In the genomic region with DNA sequence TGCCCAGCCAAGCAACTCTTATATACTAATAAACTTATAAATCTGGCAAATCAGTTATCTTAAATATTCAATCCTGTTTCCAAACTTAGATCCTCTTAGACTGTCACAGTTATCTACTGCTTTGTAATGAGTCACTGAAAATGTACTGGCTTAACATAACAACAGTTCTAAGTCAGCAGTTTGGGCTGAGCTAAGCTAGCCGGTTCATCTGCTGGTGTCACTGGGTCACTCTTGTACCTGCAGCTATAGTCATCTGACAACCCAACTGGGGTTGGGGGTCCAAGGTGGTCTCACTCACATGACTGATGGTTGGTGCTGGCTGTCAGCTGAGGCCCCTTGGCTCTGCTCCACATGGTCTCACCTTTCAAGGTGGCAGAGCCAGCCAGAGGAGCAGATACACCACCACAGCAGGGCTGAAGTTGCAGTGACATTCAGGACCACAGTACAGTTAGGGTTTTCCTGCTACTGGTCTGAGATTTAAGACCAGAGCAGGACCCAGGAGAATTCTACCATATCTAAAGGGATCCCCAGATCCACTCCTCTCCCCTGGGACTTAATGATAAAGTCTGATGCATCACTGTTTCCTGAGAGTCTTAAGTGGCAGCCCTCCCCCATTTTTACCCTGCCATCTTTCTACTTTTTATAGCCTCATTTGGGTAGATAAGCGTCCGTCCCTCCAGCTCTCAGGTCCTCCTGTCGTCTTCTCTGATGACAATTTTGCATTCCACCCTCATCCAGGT, we compare ENCODE assay signal across 27 cellular contexts. TPM values are rescaled to one million over a fixed set of nuclear protein-coding genes. Genes with fewer than 3 reads are reported as not detected.
DNase-seq lines count a peak whose midpoint lies in the region; ATAC-seq and TF ChIP-seq lines count a peak whose summit lies in the region.
"Had no signal": no experiment of that assay in that cellular context is flagged by ENCODE, and none has a peak within 500 bp of the region (broad histone marks: within the 10 kb centered on the region; RNA-seq: fewer than 3 reads in every experiment).

No MANE protein-coding gene starts in this region.

- H3K4me3 Mint-ChIP-seq in activated T-cell treated with anti-CD3 and anti-CD28 coated beads, Interleukin-2, amount 50 U/mL, for 72 hours, result no peak overlapping the region
- H3K4me3 Mint-ChIP-seq: activated naive CD4-positive, alpha-beta T cell treated with anti-CD3 and anti-CD28 coated beads for 36 hours; activated T-cell treated with anti-CD3 and anti-CD28 coated beads, Interleukin-2, amount 50 U/mL, for 24 hours; T-cell had no signal

- H3K27ac ChIP-seq in HCT116 (ENCODE audit: low read depth, low read length) (no peak overlapping the region), brain microvascular endothelial cell (no peak overlapping the region), mesenchymal stem cell (ENCODE audit: low read length, poor library complexity, severe bottlenecking) (no peak overlapping the region)
- H3K27ac ChIP-seq: cardiac muscle cell, tibial artery had no signal

- H3K4me1 Mint-ChIP-seq in activated T-cell treated with anti-CD3 and anti-CD28 coated beads, Interleukin-2, amount 50 U/mL, for 72 hours (ENCODE audit: low read depth), result peaks cover 17% of the 10 kb centered on the region

- H4K8ac ChIP-seq in mesenchymal stem cell (ENCODE audit: low read length), result no peak overlapping the region

- no peaks in the 10 kb centered on the region for H3K79me2 ChIP-seq in HCT116 (ENCODE audit: insufficient read depth, low read length)

- no peaks in the 10 kb centered on the region for H3K27me3 Mint-ChIP-seq in activated T-cell treated with anti-CD3 and anti-CD28 coated beads, Interleukin-2, amount 50 U/mL, for 72 hours (ENCODE audit: low read depth)
- H3K27me3 Mint-ChIP-seq: activated T-cell treated with anti-CD3 and anti-CD28 coated beads, Interleukin-2, amount 50 U/mL, for 24 hours; T-cell had no signal

- no peak overlapping the region for H3K18ac ChIP-seq in mesenchymal stem cell (ENCODE audit: low read depth in 1 of 2, low read length in 2 of 2)

- H2BK12ac ChIP-seq in mesenchymal stem cell (ENCODE audit: low read length in 2 of 2), result peak overlapping the region in 1 of 2 experiments; percentile 63

- intact Hi-C loops in HCT116 (cut with micrococcal nuclease), result no loop called here

- H3K4me1 ChIP-seq in HCT116 (ENCODE audit: control insufficient read depth in 1 of 2, insufficient read depth in 2 of 2, low read length in 2 of 2), result peaks cover 0 to 12% of the 10 kb centered on the region in 2 experiments; a peak in 2 of 4 replicates
- H3K4me1 ChIP-seq in mesenchymal stem cell (ENCODE audit: control insufficient read depth, insufficient read depth, low read depth, low read length), result no peaks in the 10 kb centered on the region
- H3K4me1 ChIP-seq: tibial artery had no signal

- H3K14ac ChIP-seq in mesenchymal stem cell (ENCODE audit: low read length in 2 of 2), result no peak overlapping the region

- BruUV-seq in HCT116 (replicated peaks; lab: Mats Ljungman, UMichigan), result no TSS peak

- H2AFZ ChIP-seq in HCT116 (ENCODE audit: low read depth, low read length, poor library complexity, severe bottlenecking), result no peak overlapping the region
- peak overlapping the region; percentile 4 for H2AFZ ChIP-seq in mesenchymal stem cell (ENCODE audit: low read depth, low read length)

- H3K23ac ChIP-seq in mesenchymal stem cell (ENCODE audit: low read length in 2 of 2), result no peak overlapping the region

- H3K9me2 ChIP-seq in HCT116 (ENCODE audit: insufficient read depth), result no peaks in the 10 kb centered on the region

- H3K9me3 ChIP-seq in HCT116 (ENCODE audit: control insufficient read depth in 1 of 2, insufficient read depth in 1 of 2, low read depth in 1 of 2, low read length in 2 of 2), result no peaks in the 10 kb centered on the region
- peaks cover 13% of the 10 kb centered on the region for H3K9me3 ChIP-seq in mesenchymal stem cell (ENCODE audit: control insufficient read depth, low read length)
- H3K9me3 ChIP-seq: tibial artery had no signal

- in situ Hi-C loops in ACHN (cut with HindIII; ENCODE audit: low pct_ligation_motif_present, low pct_unique_long_range_greater_than_20kb, low sequenced_read_pairs) (no loop called here), brain microvascular endothelial cell (cut with HindIII; ENCODE audit: low pct_ligation_motif_present, low sequenced_read_pairs) (loop anchor here (25.0 kb wide), 1 partner anchor 336 kb away; a partner anchor contains a TSS)

- H3K9ac ChIP-seq in HCT116 (ENCODE audit: low read length), result no peak overlapping the region
- H3K9ac ChIP-seq in mesenchymal stem cell (ENCODE audit: low read length), result no peak overlapping the region

- peaks cover 4 to 5% of the 10 kb centered on the region in 2 donors for H3K36me3 Mint-ChIP-seq in activated T-cell treated with anti-CD3 and anti-CD28 coated beads, Interleukin-2, amount 50 U/mL, for 72 hours (ENCODE audit: insufficient read depth in 2 of 2)
- H3K36me3 Mint-ChIP-seq: T-cell had no signal

- H2BK5ac ChIP-seq in mesenchymal stem cell (ENCODE audit: low read depth, low read length, poor library complexity, severe bottlenecking), result no peak overlapping the region

- H3K27me3 ChIP-seq in HCT116 (ENCODE audit: insufficient read depth, low read length), result no peaks in the 10 kb centered on the region
- no peaks in the 10 kb centered on the region for H3K27me3 ChIP-seq in brain microvascular endothelial cell (replicated peaks)
- no peaks in the 10 kb centered on the region for H3K27me3 ChIP-seq in mesenchymal stem cell (ENCODE audit: control insufficient read depth in 1 of 2, insufficient read depth in 1 of 2, low read length in 2 of 2)
- H3K27me3 ChIP-seq: cardiac muscle cell, tibial artery had no signal

- 92% methylated on average over 4 of the region's 4 CpGs for WGBS in mesenchymal stem cell

- POLR2A ChIA-PET in HCT116 (lab: Charles Lee), result interaction anchor here (1.0 kb wide), 2 partner anchors 10 to 12 kb away, joined by 3 read pairs; a partner anchor contains a TSS

- TF ChIP-seq CTCF in HCT116 (IDR thresholded peaks at IDR 0.05 in 2 of 3, conservative IDR thresholded peaks at IDR 0.05 in 1 of 3; ENCODE audit: borderline replicate concordance in 1 of 3, insufficient read depth in 1 of 3, low read depth in 2 of 3, low read length in 2 of 3) (no peak), brain microvascular endothelial cell (IDR thresholded peaks at IDR 0.05; ENCODE audit: low read depth, low read length, missing control alignments) (no peak)

- no peak for TF ChIP-seq POLR2A in HCT116 (IDR thresholded peaks at IDR 0.05; ENCODE audit: borderline replicate concordance, extremely low read depth, insufficient read depth, insufficient read length)

- H3K4me3 ChIP-seq in HCT116 (replicated peaks in 1 of 2; ENCODE audit: low read depth in 1 of 2, low read length in 2 of 2) (no peak overlapping the region), brain microvascular endothelial cell (ENCODE audit: low read depth, low read length) (no peak overlapping the region), mesenchymal stem cell (ENCODE audit: insufficient read depth in 1 of 2, low read depth in 1 of 2, low read length in 2 of 2) (no peak overlapping the region)
- H3K4me3 ChIP-seq: cardiac muscle cell, lung, smooth muscle cell, tibial artery had no signal

- no peak overlapping the region for H2AK5ac ChIP-seq in mesenchymal stem cell (ENCODE audit: low read length, severe bottlenecking)

- no peak for TF ChIP-seq RAD21 in HCT116 (IDR thresholded peaks at IDR 0.05; ENCODE audit: low read depth)

- RAD21 ChIA-PET in HCT116 (lab: Charles Lee; ENCODE audit: low non-redundant PET in 1 of 2, low total read pairs in 2 of 2, uncharacterized antibody in 2 of 2, unreplicated experiment in 2 of 2), result no interaction called here

- peaks cover 4% of the 10 kb centered on the region in 2 donors for H3K9me3 Mint-ChIP-seq in activated T-cell treated with anti-CD3 and anti-CD28 coated beads, Interleukin-2, amount 50 U/mL, for 72 hours
- H3K9me3 Mint-ChIP-seq: T-cell had no signal

- H3K79me1 ChIP-seq in mesenchymal stem cell (replicated peaks; ENCODE audit: low read length, poor library complexity, severe bottlenecking), result no peaks in the 10 kb centered on the region

- CTCF ChIA-PET in HCT116 (lab: Charles Lee), result no interaction called here

- H3K27ac Mint-ChIP-seq in activated T-cell treated with anti-CD3 and anti-CD28 coated beads, Interleukin-2, amount 50 U/mL, for 72 hours, result no peak overlapping the region
- H3K27ac Mint-ChIP-seq: activated naive CD4-positive, alpha-beta T cell treated with anti-CD3 and anti-CD28 coated beads for 36 hours; activated T-cell treated with anti-CD3 and anti-CD28 coated beads, Interleukin-2, amount 50 U/mL, for 24 hours; T-cell had no signal

- no peaks in the 10 kb centered on the region for H4K20me1 ChIP-seq in HCT116 (ENCODE audit: insufficient read depth)

- no peak overlapping the region for H2BK15ac ChIP-seq in mesenchymal stem cell (ENCODE audit: low read depth, poor library complexity, severe bottlenecking)

- DNase-seq in ACHN (peak; percentile 63), HCT116 (ENCODE audit: low read depth, low spot score) (no peak), brain microvascular endothelial cell (peak; percentile 42), mesenchymal stem cell (peak; percentile 36), HuH-7 (ENCODE audit: low spot score) (no peak)
- DNase-seq in activated T-cell treated with anti-CD3 and anti-CD28 coated beads, Interleukin-2, amount 50 U/mL, for 72 hours, result no peak
- DNase-seq: activated CD4-positive, alpha-beta T cell treated with anti-CD3 and anti-CD28 coated beads for 1 hour; activated CD8-positive, alpha-beta memory T cell treated with anti-CD3 and anti-CD28 coated beads for 24 hours; activated naive CD4-positive, alpha-beta T cell treated with anti-CD3 and anti-CD28 coated beads for 36 hours; activated T-cell treated with anti-CD3 and anti-CD28 coated beads, Interleukin-2, amount 50 U/mL, for 24 hours; amygdala; DMS53; KG1; kidney glomerular epithelial cell; NCI-H1694 treated with DMSO at 0.1 percent for 48 hours; NCI-H2171 treated with DMSO at 0.1 percent for 48 hours; NCI-H69; SHP77; stimulated activated CD4-positive, alpha-beta T cell treated with anti-CD3 and anti-CD28 coated beads, Interleukin-2, amount 100 ng/mL, for 48 hours; stimulated activated naive CD4-positive, alpha-beta T cell; T-cell; tibial artery had no signal

- H3K4me2 ChIP-seq in HCT116 (ENCODE audit: low read length), result no peak overlapping the region
- no peak overlapping the region for H3K4me2 ChIP-seq in mesenchymal stem cell (ENCODE audit: low read length, poor library complexity, severe bottlenecking)
- H3K4me2 ChIP-seq: smooth muscle cell had no signal

- no peaks in the 10 kb centered on the region for H3K36me3 ChIP-seq in HCT116 (ENCODE audit: control insufficient read depth in 1 of 2, insufficient read depth in 2 of 2, low read length in 2 of 2)
- H3K36me3 ChIP-seq in brain microvascular endothelial cell (replicated peaks), result no peaks in the 10 kb centered on the region
- peaks cover 0 to 5% of the 10 kb centered on the region in 2 experiments for H3K36me3 ChIP-seq in mesenchymal stem cell (ENCODE audit: control insufficient read depth in 1 of 2, insufficient read depth in 2 of 2, low read depth in 1 of 2, low read length in 2 of 2)
- H3K36me3 ChIP-seq: cardiac muscle cell, tibial artery had no signal

- no peak overlapping the region for H4K91ac ChIP-seq in mesenchymal stem cell (ENCODE audit: low read length)

- H3K4ac ChIP-seq in mesenchymal stem cell (ENCODE audit: low read depth in 1 of 2, low read length in 2 of 2), result no peak overlapping the region

- H2BK120ac ChIP-seq in mesenchymal stem cell (ENCODE audit: low read depth, low read length), result no peak overlapping the region

- ATAC-seq in HCT116 (peak; percentile 40; the same call in 1 of the 2 replicates), GM19467 (IDR thresholded peaks at IDR 0.05; ENCODE audit: unreplicated experiment) (no peak), GM18858 (IDR thresholded peaks at IDR 0.05; ENCODE audit: unreplicated experiment) (no peak)
- ATAC-seq in activated T-cell treated with anti-CD3 and anti-CD28 coated beads, Interleukin-2, amount 50 U/mL, for 72 hours (replicated peaks in 1 of 2), result no peak
- ATAC-seq: T-cell had no signal

RNA-seq across cellular contexts. Expression of a gene that starts 7.9 kb away (rescaled TPM):
- 61.1 TPM for total RNA-seq in HCT116 (2021; ENCODE audit: unreplicated experiment)
- polyA plus RNA-seq in HCT116 (2012), result 81.4 and 98.1 TPM in 2 replicates
- polyA plus RNA-seq in mesenchymal stem cell (2013, experiment 1 of 2), result 2.9 TPM
- polyA plus RNA-seq in mesenchymal stem cell (2013, experiment 2 of 2), result 3.0 TPM
- total RNA-seq in activated T-cell treated with anti-CD3 and anti-CD28 coated beads, Interleukin-2, amount 50 U/mL, for 72 hours, result 10 to 100 TPM; 17.4 to 18.4 TPM

RNA-seq across cellular contexts. Expression of a gene that starts 12.2 kb away (rescaled TPM):
- 336 TPM for total RNA-seq in HCT116 (2021; ENCODE audit: unreplicated experiment)
- 233 and 237 TPM in 2 replicates for polyA plus RNA-seq in HCT116 (2012)
- polyA plus RNA-seq in mesenchymal stem cell (2013, experiment 1 of 2), result 111 TPM
- 110 TPM for polyA plus RNA-seq in mesenchymal stem cell (2013, experiment 2 of 2)
- 100 to 1,000 TPM; 246 to 256 TPM for total RNA-seq in activated T-cell treated with anti-CD3 and anti-CD28 coated beads, Interleukin-2, amount 50 U/mL, for 72 hours

RNA-seq across cellular contexts. Expression of a gene that starts 32.7 kb away (rescaled TPM):
- 4.3 TPM for total RNA-seq in HCT116 (2021; ENCODE audit: unreplicated experiment)
- 1.1 and 2.1 TPM in 2 replicates for polyA plus RNA-seq in HCT116 (2012)
- 0.79 TPM for polyA plus RNA-seq in mesenchymal stem cell (2013, experiment 1 of 2)
- 0.73 TPM for polyA plus RNA-seq in mesenchymal stem cell (2013, experiment 2 of 2)
- 100 to 1,000 TPM; 158 to 164 TPM for total RNA-seq in activated T-cell treated with anti-CD3 and anti-CD28 coated beads, Interleukin-2, amount 50 U/mL, for 72 hours

RNA-seq across cellular contexts. Expression of a gene that starts 52.2 kb away (rescaled TPM):
- 43.2 TPM for total RNA-seq in HCT116 (2021; ENCODE audit: unreplicated experiment)
- polyA plus RNA-seq in HCT116 (2012), result 79.7 and 85.3 TPM in 2 replicates
- polyA plus RNA-seq in mesenchymal stem cell (2013, experiment 1 of 2), result 59.3 TPM
- 55.7 TPM for polyA plus RNA-seq in mesenchymal stem cell (2013, experiment 2 of 2)
- total RNA-seq in activated T-cell treated with anti-CD3 and anti-CD28 coated beads, Interleukin-2, amount 50 U/mL, for 72 hours, result 10 to 100 TPM; 19.7 to 25.5 TPM

RNA-seq across cellular contexts. Expression of a gene that starts 52.3 kb away (rescaled TPM):
- 70.9 TPM for total RNA-seq in HCT116 (2021; ENCODE audit: unreplicated experiment)
- polyA plus RNA-seq in HCT116 (2012), result 75.6 and 77.1 TPM in 2 replicates
- 81.2 TPM for polyA plus RNA-seq in mesenchymal stem cell (2013, experiment 1 of 2)
- polyA plus RNA-seq in mesenchymal stem cell (2013, experiment 2 of 2), result 80.4 TPM
- total RNA-seq in activated T-cell treated with anti-CD3 and anti-CD28 coated beads, Interleukin-2, amount 50 U/mL, for 72 hours, result 10 to 100 TPM; 78.6 to 92.9 TPM

Comparison
In these comparisons a context has a peak if more than half of its experiments do, and no peak if none do; other contexts are left out.
1. DNase-seq: peak in ACHN (single experiment), brain microvascular endothelial cell (single experiment) and mesenchymal stem cell (single experiment); none in HCT116 (single experiment), activated T-cell treated with anti-CD3 and anti-CD28 coated beads, Interleukin-2, amount 50 U/mL, for 72 hours (0 of 2) and HuH-7 (single experiment).
2. RNA of a gene that starts 32.7 kb away (total RNA-seq): 158 to 164 TPM in activated T-cell treated with anti-CD3 and anti-CD28 coated beads, Interleukin-2, amount 50 U/mL, for 72 hours; 4.3 TPM in HCT116 (single experiment); every median in the first group is over 10 times any median in the second.